25 cellular contexts compared by ENCODE assay signal in the genomic region with DNA sequence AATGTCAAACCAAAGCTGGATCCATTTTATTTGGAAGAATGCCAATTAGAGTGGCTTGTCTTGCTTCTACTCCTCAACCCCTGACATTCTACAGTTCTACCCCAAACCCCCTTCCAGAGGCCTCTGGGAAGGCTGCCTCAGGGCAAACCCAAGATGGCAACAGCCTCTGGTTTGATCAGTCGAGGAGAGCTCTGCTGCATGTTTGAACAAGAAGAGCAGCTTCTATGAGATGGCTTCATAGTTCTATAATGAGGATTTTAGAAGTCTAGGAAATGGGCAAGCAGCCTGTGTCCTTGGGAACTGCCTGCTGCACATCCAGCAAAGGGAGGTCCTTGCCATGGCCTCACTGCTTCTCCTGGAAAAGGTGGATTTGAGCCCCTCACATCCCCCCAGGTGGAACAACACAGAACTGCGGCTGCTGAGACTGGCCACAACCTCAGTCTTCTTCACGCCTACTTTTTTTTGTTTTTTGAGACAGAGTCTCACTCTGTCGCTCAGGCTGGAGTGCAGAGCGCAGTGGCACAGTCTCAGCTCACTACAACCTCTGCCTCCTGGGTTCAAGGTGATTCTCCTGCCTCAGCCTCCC. TPM values are rescaled to one million over a fixed set of nuclear protein-coding genes. Genes with fewer than 3 reads are reported as not detected.
DNase-seq lines count a peak whose midpoint lies in the region; ATAC-seq, FAIRE-seq and TF ChIP-seq lines count a peak whose summit lies in the region.
"Had no signal": no experiment of that assay in that cellular context is flagged by ENCODE, and none has a peak within 500 bp of the region (broad histone marks: within the 10 kb centered on the region; RNA-seq: fewer than 3 reads in every experiment).

No MANE protein-coding gene starts in this region.

- ATAC-seq in GM21515 (IDR thresholded peaks at IDR 0.05; ENCODE audit: unreplicated experiment): no peak
- ATAC-seq: heart right ventricle; naive thymus-derived CD8-positive, alpha-beta T cell had no signal

- peaks cover 22% of the 10 kb centered on the region for H3K4me1 Mint-ChIP-seq in activated CD4-positive, alpha-beta memory T cell treated with anti-CD3 and anti-CD28 coated beads for 36 hours (ENCODE audit: low read depth)
- peaks cover 16% of the 10 kb centered on the region for H3K4me1 Mint-ChIP-seq in activated CD4-positive, alpha-beta memory T cell treated with anti-CD3 and anti-CD28 coated beads, Interleukin-2, amount 10 ng/mL, durations not matched to agents 7 days and 5 days
- H3K4me1 Mint-ChIP-seq: central memory CD8-positive, alpha-beta T cell had no signal

- no peak overlapping the region for H3K27ac ChIP-seq in brain microvascular endothelial cell
- H3K27ac ChIP-seq: A549, ascending aorta, epithelial cell of prostate, heart right ventricle, uterus had no signal

- peak overlapping the region; percentile 25 for H3K27ac Mint-ChIP-seq in activated CD4-positive, alpha-beta memory T cell treated with anti-CD3 and anti-CD28 coated beads for 36 hours
- H3K27ac Mint-ChIP-seq in activated CD4-positive, alpha-beta memory T cell treated with anti-CD3 and anti-CD28 coated beads, Interleukin-2, amount 10 ng/mL, durations not matched to agents 7 days and 5 days: no peak overlapping the region

- CTCF ChIA-PET in activated CD4-positive, alpha-beta memory T cell treated with anti-CD3 and anti-CD28 coated beads for 36 hours (lab: Charles Lee): interaction anchor here (0.6 to 2.2 kb wide), 9 partner anchors 15 to 419 kb away, joined by 3 to 14 read pairs (median 3); no protein-coding TSS in a partner anchor
- CTCF ChIA-PET in activated CD4-positive, alpha-beta memory T cell treated with anti-CD3 and anti-CD28 coated beads, Interleukin-2, amount 10 ng/mL, durations not matched to agents 7 days and 5 days (lab: Charles Lee): interaction anchor here (1.0 to 4.2 kb wide), 2 partner anchors 15 to 20 kb away, joined by 3 to 11 read pairs; no protein-coding TSS in a partner anchor

- H3K4me3 ChIP-seq in H7 (ENCODE audit: insufficient read depth, low read depth, low read length) (no peak overlapping the region), brain microvascular endothelial cell (ENCODE audit: low read depth, low read length) (no peak overlapping the region), foreskin fibroblast (ENCODE audit: low read depth in 1 of 2, low read length in 2 of 2) (no peak overlapping the region)
- H3K4me3 ChIP-seq: A549, ascending aorta, heart right ventricle, uterus had no signal

- peaks cover 29% of the 10 kb centered on the region for H3K36me3 Mint-ChIP-seq in activated CD4-positive, alpha-beta memory T cell treated with anti-CD3 and anti-CD28 coated beads for 36 hours
- H3K36me3 Mint-ChIP-seq in activated CD4-positive, alpha-beta memory T cell treated with anti-CD3 and anti-CD28 coated beads, Interleukin-2, amount 10 ng/mL, durations not matched to agents 7 days and 5 days (ENCODE audit: low read depth): peaks cover 30% of the 10 kb centered on the region

- peak; percentile 21 for TF ChIP-seq CTCF in brain microvascular endothelial cell (IDR thresholded peaks at IDR 0.05; ENCODE audit: low read depth, low read length, missing control alignments)
- TF ChIP-seq CTCF in foreskin fibroblast (IDR thresholded peaks at IDR 0.05; ENCODE audit: low read depth, low read length): no peak

- H3K27me3 Mint-ChIP-seq in activated CD4-positive, alpha-beta memory T cell treated with anti-CD3 and anti-CD28 coated beads for 36 hours: no peaks in the 10 kb centered on the region
- no peaks in the 10 kb centered on the region for H3K27me3 Mint-ChIP-seq in activated CD4-positive, alpha-beta memory T cell treated with anti-CD3 and anti-CD28 coated beads, Interleukin-2, amount 10 ng/mL, durations not matched to agents 7 days and 5 days
- H3K27me3 Mint-ChIP-seq: activated naive CD4-positive, alpha-beta T cell treated with anti-CD3 and anti-CD28 coated beads, Interleukin-2, amount 50 U/mL, for 24 hours; central memory CD8-positive, alpha-beta T cell had no signal

- peaks cover 5% of the 10 kb centered on the region for H3K9me3 Mint-ChIP-seq in activated CD4-positive, alpha-beta memory T cell treated with anti-CD3 and anti-CD28 coated beads for 36 hours
- peaks cover 3% of the 10 kb centered on the region for H3K9me3 Mint-ChIP-seq in activated CD4-positive, alpha-beta memory T cell treated with anti-CD3 and anti-CD28 coated beads, Interleukin-2, amount 10 ng/mL, durations not matched to agents 7 days and 5 days
- H3K9me3 Mint-ChIP-seq: activated naive CD4-positive, alpha-beta T cell treated with anti-CD3 and anti-CD28 coated beads, Interleukin-2, amount 50 U/mL, for 24 hours; central memory CD8-positive, alpha-beta T cell; naive thymus-derived CD8-positive, alpha-beta T cell had no signal

- intact Hi-C loops in activated CD4-positive, alpha-beta memory T cell treated with anti-CD3 and anti-CD28 coated beads for 36 hours (cut with micrococcal nuclease): no loop called here
- intact Hi-C loops in posterior vena cava (cut with DNase I): no loop called here

- in situ Hi-C loops in brain microvascular endothelial cell (cut with HindIII; ENCODE audit: low pct_ligation_motif_present, low sequenced_read_pairs): no loop called here

- H3K36me3 ChIP-seq in H7 (replicated peaks; ENCODE audit: control insufficient read depth, insufficient read depth, low read length): no peaks in the 10 kb centered on the region
- H3K36me3 ChIP-seq in brain microvascular endothelial cell (replicated peaks): no peaks in the 10 kb centered on the region
- H3K36me3 ChIP-seq: ascending aorta, heart right ventricle, uterus had no signal

- H3K27me3 ChIP-seq in H7 (ENCODE audit: control insufficient read depth, insufficient read depth, low read length): peaks cover 18% of the 10 kb centered on the region; the same call in 1 of the 2 replicates
- no peaks in the 10 kb centered on the region for H3K27me3 ChIP-seq in brain microvascular endothelial cell (replicated peaks)
- H3K27me3 ChIP-seq: ascending aorta, uterus had no signal

- FAIRE-seq in HTR-8/SVneo (lab: Jason Lieb, UNC): no peak
- FAIRE-seq: A549, RCC 7860 had no signal

- DNase-seq in activated CD4-positive, alpha-beta memory T cell treated with anti-CD3 and anti-CD28 coated beads for 36 hours: no peak
- no peak for DNase-seq in activated CD4-positive, alpha-beta memory T cell treated with anti-CD3 and anti-CD28 coated beads, Interleukin-2, amount 10 ng/mL, durations not matched to agents 7 days and 5 days
- peak; percentile 73 for DNase-seq in H7
- no peak for DNase-seq in brain microvascular endothelial cell
- DNase-seq in posterior vena cava (ENCODE audit: low spot score): peak; percentile 35
- no peak for DNase-seq in HTR-8/SVneo (ENCODE audit: insufficient read length, low spot score)
- DNase-seq in foreskin fibroblast: no peak
- DNase-seq: activated CD4-positive, alpha-beta T cell treated with anti-CD3 and anti-CD28 coated beads for 1 hour; activated T-cell treated with anti-CD3 and anti-CD28 coated beads, Interleukin-2, amount 50 U/mL, for 1 hour; heart right ventricle; mesenchymal stem cell; naive thymus-derived CD8-positive, alpha-beta T cell; NCI-H187; NCI-H526; stimulated activated CD4-positive, alpha-beta T cell treated with anti-CD3 and anti-CD28 coated beads, Interleukin-4, amount 100 ng/mL, for 1 hour; stimulated activated naive CD4-positive, alpha-beta T cell; uterus had no signal

- H3K4me3 Mint-ChIP-seq in activated CD4-positive, alpha-beta memory T cell treated with anti-CD3 and anti-CD28 coated beads for 36 hours: peak overlapping the region; percentile 13
- no peak overlapping the region for H3K4me3 Mint-ChIP-seq in activated CD4-positive, alpha-beta memory T cell treated with anti-CD3 and anti-CD28 coated beads, Interleukin-2, amount 10 ng/mL, durations not matched to agents 7 days and 5 days
- H3K4me3 Mint-ChIP-seq: activated naive CD4-positive, alpha-beta T cell treated with anti-CD3 and anti-CD28 coated beads, Interleukin-2, amount 50 U/mL, for 24 hours; central memory CD8-positive, alpha-beta T cell; naive thymus-derived CD8-positive, alpha-beta T cell had no signal

- POLR2A ChIA-PET in activated CD4-positive, alpha-beta memory T cell treated with anti-CD3 and anti-CD28 coated beads for 36 hours (lab: Charles Lee): interaction anchor here (0.6 to 1.8 kb wide), 2 partner anchors 33 to 163 kb away, joined by 3 to 5 read pairs; no protein-coding TSS in a partner anchor
- POLR2A ChIA-PET in activated CD4-positive, alpha-beta memory T cell treated with anti-CD3 and anti-CD28 coated beads, Interleukin-2, amount 10 ng/mL, durations not matched to agents 7 days and 5 days (lab: Charles Lee): interaction anchor here (0.6 kb wide), 1 partner anchor 70 kb away, joined by 4 read pairs; no protein-coding TSS in a partner anchor

RNA-seq across cellular contexts. Expression of a gene that starts 37.9 kb away (rescaled TPM):
- 100 to 1,000 TPM; 124 to 129 TPM for total RNA-seq in activated CD4-positive, alpha-beta memory T cell treated with anti-CD3 and anti-CD28 coated beads for 36 hours
- total RNA-seq in activated CD4-positive, alpha-beta memory T cell treated with anti-CD3 and anti-CD28 coated beads, Interleukin-2, amount 10 ng/mL, durations not matched to agents 7 days and 5 days: 10 to 100 TPM; 37.4 to 37.6 TPM
- total RNA-seq in H7 (2014; rRNA removed; shearing (Covaris generic)): 0.03 and 0.18 TPM in 2 replicates
- 1 to 10 TPM; 1.8 to 2.2 TPM for total RNA-seq in posterior vena cava
- total RNA-seq: LHCN-M2 had no signal

RNA-seq across cellular contexts. Expression of a gene that starts 46.8 kb away (rescaled TPM):
- total RNA-seq in activated CD4-positive, alpha-beta memory T cell treated with anti-CD3 and anti-CD28 coated beads for 36 hours: 1 to 10 TPM; 4.8 to 5.8 TPM
- total RNA-seq in activated CD4-positive, alpha-beta memory T cell treated with anti-CD3 and anti-CD28 coated beads, Interleukin-2, amount 10 ng/mL, durations not matched to agents 7 days and 5 days: 1 to 10 TPM; 8.1 to 8.5 TPM
- total RNA-seq in H7 (2014; rRNA removed; shearing (Covaris generic)): 0.48 and 0.87 TPM in 2 replicates
- 1 to 10 TPM in 1 of 2 donors, under 1 TPM in 1; 0.88 to 1.8 TPM for total RNA-seq in posterior vena cava
- total RNA-seq: ascending aorta had no signal

Comparison
In these comparisons a context has a peak if more than half of its experiments do, and no peak if none do; other contexts are left out.
1. DNase-seq: peak in H7 (single experiment) and posterior vena cava (single experiment); none in activated CD4-positive, alpha-beta memory T cell treated with anti-CD3 and anti-CD28 coated beads for 36 hours (single experiment), activated CD4-positive, alpha-beta memory T cell treated with anti-CD3 and anti-CD28 coated beads, Interleukin-2, amount 10 ng/mL, durations not matched to agents 7 days and 5 days (single experiment), brain microvascular endothelial cell (single experiment), HTR-8/SVneo (single experiment) and foreskin fibroblast (0 of 2).
2. RNA of a gene that starts 37.9 kb away (total RNA-seq): 124 to 129 TPM in activated CD4-positive, alpha-beta memory T cell treated with anti-CD3 and anti-CD28 coated beads for 36 hours and 37.4 to 37.6 TPM in activated CD4-positive, alpha-beta memory T cell treated with anti-CD3 and anti-CD28 coated beads, Interleukin-2, amount 10 ng/mL, durations not matched to agents 7 days and 5 days; 1.8 to 2.2 TPM in posterior vena cava and 0.03 to 0.18 TPM in H7; every median in the first group is over 10 times any median in the second.